Comparison of ENCODE assay signal across 1 cellular context in the genomic region with DNA sequence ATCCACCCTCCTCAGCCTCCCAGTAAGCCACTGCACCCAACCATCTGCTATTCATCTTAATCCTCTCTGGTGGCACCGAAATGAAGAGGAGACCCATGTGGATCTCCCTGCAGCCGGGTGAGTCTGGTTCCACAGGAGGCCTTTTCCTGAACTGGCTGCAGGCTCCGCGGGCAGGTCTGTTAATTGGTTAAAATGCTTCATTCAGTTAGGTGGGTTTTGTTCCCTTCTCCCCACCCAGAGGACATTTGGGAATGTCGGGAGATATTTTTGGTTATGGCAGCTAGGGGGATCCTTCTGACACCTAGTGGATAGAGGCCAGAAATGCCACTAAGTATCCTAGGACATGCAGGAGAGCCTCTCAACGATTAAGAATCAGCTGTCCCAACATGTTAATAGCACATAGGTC.
A peak's percentile ranks its signal among the peaks of the same experiment; 100 is the strongest.
TF ChIP-seq lines count a peak whose summit lies in the region.

No MANE protein-coding gene starts in this region.

TF ChIP-seq in HEK293, 187 proteins besides CTCF, POLR2A, EP300 and RAD21 (continued from another document and continues in another):
- TF ChIP-seq, protein P1, sequence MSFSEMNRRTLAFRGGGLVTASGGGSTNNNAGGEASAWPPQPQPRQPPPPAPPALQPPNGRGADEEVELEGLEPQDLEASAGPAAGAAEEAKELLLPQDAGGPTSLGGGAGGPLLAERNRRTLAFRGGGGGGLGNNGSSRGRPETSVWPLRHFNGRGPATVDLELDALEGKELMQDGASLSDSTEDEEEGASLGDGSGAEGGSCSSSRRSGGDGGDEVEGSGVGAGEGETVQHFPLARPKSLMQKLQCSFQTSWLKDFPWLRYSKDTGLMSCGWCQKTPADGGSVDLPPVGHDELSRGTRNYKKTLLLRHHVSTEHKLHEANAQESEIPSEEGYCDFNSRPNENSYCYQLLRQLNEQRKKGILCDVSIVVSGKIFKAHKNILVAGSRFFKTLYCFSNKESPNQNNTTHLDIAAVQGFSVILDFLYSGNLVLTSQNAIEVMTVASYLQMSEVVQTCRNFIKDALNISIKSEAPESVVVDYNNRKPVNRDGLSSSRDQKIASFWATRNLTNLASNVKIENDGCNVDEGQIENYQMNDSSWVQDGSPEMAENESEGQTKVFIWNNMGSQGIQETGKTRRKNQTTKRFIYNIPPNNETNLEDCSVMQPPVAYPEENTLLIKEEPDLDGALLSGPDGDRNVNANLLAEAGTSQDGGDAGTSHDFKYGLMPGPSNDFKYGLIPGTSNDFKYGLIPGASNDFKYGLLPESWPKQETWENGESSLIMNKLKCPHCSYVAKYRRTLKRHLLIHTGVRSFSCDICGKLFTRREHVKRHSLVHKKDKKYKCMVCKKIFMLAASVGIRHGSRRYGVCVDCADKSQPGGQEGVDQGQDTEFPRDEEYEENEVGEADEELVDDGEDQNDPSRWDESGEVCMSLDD (tag by site-specific recombination; IDR thresholded peaks at IDR 0.05): no peak
- TF ChIP-seq ZIC2 (tag by site-specific recombination; IDR thresholded peaks at IDR 0.05) (no peak), ZNF184 (tag by site-specific recombination; IDR thresholded peaks at IDR 0.05) (no peak), ZNF654 (tag by site-specific recombination; IDR thresholded peaks at IDR 0.05; ENCODE audit: low read depth) (peak; percentile 66), ZNF510 (tag by site-specific recombination; IDR thresholded peaks at IDR 0.05; ENCODE audit: insufficient replicate concordance) (no peak), GLIS2 (tag by site-specific recombination; IDR thresholded peaks at IDR 0.05) (no peak), ZNF19 (tag by site-specific recombination; IDR thresholded peaks at IDR 0.05; ENCODE audit: low read depth) (no peak), ZNF473 (tag by site-specific recombination; IDR thresholded peaks at IDR 0.05) (no peak), SCRT2 (tag by site-specific recombination; IDR thresholded peaks at IDR 0.05) (no peak), ZNF239 (tag by site-specific recombination; IDR thresholded peaks at IDR 0.05) (no peak), ZBTB8A (tag by site-specific recombination; IDR thresholded peaks at IDR 0.05) (no peak), SP7 (tag by site-specific recombination; IDR thresholded peaks at IDR 0.05) (no peak), ZXDB (tag by site-specific recombination; IDR thresholded peaks at IDR 0.05) (no peak), YY1 (tag by site-specific recombination; IDR thresholded peaks at IDR 0.05) (0 out of 2 replicates have a peak, but pooled peaks have one; percentile 0), ZNF600 (tag by site-specific recombination; IDR thresholded peaks at IDR 0.05) (peak; percentile 64; the same call in 1 of the 2 replicates), ZNF169 (tag by site-specific recombination; IDR thresholded peaks at IDR 0.05) (no peak), ZNF530 (tag by site-specific recombination; IDR thresholded peaks at IDR 0.05; ENCODE audit: low read depth) (no peak), MYNN (tag by site-specific recombination; IDR thresholded peaks at IDR 0.05; ENCODE audit: borderline replicate concordance) (no peak), ZBTB17 (tag by site-specific recombination; IDR thresholded peaks at IDR 0.05) (peak; percentile 40; the same call in 1 of the 2 replicates), ZNF623 (tag by site-specific recombination; IDR thresholded peaks at IDR 0.05) (no peak), ZBTB7A (tag by site-specific recombination; IDR thresholded peaks at IDR 0.05; ENCODE audit: low read depth) (no peak), ZNF664 (tag by site-specific recombination; IDR thresholded peaks at IDR 0.05) (no peak), YY2 (tag by site-specific recombination; IDR thresholded peaks at IDR 0.05) (no peak), ZNF404 (tag by site-specific recombination; IDR thresholded peaks at IDR 0.05) (no peak), ZNF610 (tag by site-specific recombination; IDR thresholded peaks at IDR 0.05; ENCODE audit: borderline replicate concordance) (no peak), ZNF292 (tag by site-specific recombination; IDR thresholded peaks at IDR 0.05; ENCODE audit: borderline replicate concordance, low read depth) (no peak), ZNF48 (tag by site-specific recombination; IDR thresholded peaks at IDR 0.05) (no peak), ZNF211 (tag by site-specific recombination; IDR thresholded peaks at IDR 0.05; ENCODE audit: low read depth) (no peak), ZNF426 (tag by site-specific recombination; IDR thresholded peaks at IDR 0.05) (no peak), SCRT1 (tag by site-specific recombination; IDR thresholded peaks at IDR 0.05; ENCODE audit: borderline replicate concordance) (no peak), ZNF76 (tag by site-specific recombination; IDR thresholded peaks at IDR 0.05; ENCODE audit: borderline replicate concordance, low read depth) (peak; percentile 77)
- TF ChIP-seq, protein P2, sequence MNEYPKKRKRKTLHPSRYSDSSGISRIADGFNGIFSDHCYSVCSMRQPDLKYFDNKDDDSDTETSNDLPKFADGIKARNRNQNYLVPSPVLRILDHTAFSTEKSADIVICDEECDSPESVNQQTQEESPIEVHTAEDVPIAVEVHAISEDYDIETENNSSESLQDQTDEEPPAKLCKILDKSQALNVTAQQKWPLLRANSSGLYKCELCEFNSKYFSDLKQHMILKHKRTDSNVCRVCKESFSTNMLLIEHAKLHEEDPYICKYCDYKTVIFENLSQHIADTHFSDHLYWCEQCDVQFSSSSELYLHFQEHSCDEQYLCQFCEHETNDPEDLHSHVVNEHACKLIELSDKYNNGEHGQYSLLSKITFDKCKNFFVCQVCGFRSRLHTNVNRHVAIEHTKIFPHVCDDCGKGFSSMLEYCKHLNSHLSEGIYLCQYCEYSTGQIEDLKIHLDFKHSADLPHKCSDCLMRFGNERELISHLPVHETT (tag by site-specific recombination; IDR thresholded peaks at IDR 0.05): no peak
- TF ChIP-seq, protein P3, sequence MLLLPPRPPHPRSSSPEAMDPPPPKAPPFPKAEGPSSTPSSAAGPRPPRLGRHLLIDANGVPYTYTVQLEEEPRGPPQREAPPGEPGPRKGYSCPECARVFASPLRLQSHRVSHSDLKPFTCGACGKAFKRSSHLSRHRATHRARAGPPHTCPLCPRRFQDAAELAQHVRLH (tag by site-specific recombination; IDR thresholded peaks at IDR 0.05): no peak
- TF ChIP-seq, protein P4, sequence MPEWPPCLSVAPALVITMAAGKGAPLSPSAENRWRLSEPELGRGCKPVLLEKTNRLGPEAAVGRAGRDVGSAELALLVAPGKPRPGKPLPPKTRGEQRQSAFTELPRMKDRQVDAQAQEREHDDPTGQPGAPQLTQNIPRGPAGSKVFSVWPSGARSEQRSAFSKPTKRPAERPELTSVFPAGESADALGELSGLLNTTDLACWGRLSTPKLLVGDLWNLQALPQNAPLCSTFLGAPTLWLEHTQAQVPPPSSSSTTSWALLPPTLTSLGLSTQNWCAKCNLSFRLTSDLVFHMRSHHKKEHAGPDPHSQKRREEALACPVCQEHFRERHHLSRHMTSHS (tag by site-specific recombination; IDR thresholded peaks at IDR 0.05): no peak
- TF ChIP-seq, protein P5, sequence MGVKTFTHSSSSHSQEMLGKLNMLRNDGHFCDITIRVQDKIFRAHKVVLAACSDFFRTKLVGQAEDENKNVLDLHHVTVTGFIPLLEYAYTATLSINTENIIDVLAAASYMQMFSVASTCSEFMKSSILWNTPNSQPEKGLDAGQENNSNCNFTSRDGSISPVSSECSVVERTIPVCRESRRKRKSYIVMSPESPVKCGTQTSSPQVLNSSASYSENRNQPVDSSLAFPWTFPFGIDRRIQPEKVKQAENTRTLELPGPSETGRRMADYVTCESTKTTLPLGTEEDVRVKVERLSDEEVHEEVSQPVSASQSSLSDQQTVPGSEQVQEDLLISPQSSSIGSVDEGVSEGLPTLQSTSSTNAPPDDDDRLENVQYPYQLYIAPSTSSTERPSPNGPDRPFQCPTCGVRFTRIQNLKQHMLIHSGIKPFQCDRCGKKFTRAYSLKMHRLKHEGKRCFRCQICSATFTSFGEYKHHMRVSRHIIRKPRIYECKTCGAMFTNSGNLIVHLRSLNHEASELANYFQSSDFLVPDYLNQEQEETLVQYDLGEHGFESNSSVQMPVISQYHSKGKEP (tag by site-specific recombination; IDR thresholded peaks at IDR 0.05): 0 out of 2 replicates have a peak, but pooled peaks have one; percentile 8
- TF ChIP-seq, protein P6, sequence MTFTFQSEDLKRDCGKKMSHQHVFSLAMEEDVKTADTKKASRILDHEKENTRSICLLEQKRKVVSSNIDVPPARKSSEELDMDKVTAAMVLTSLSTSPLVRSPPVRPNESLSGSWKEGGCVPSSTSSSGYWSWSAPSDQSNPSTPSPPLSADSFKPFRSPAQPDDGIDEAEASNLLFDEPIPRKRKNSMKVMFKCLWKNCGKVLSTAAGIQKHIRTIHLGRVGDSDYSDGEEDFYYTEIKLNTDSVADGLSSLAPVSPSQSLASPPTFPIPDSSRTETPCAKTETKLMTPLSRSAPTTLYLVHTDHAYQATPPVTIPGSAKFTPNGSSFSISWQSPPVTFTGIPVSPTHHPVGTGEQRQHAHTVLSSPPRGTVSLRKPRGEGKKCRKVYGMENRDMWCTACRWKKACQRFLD (tag by site-specific recombination; IDR thresholded peaks at IDR 0.05): no peak
- TF ChIP-seq, protein P7, sequence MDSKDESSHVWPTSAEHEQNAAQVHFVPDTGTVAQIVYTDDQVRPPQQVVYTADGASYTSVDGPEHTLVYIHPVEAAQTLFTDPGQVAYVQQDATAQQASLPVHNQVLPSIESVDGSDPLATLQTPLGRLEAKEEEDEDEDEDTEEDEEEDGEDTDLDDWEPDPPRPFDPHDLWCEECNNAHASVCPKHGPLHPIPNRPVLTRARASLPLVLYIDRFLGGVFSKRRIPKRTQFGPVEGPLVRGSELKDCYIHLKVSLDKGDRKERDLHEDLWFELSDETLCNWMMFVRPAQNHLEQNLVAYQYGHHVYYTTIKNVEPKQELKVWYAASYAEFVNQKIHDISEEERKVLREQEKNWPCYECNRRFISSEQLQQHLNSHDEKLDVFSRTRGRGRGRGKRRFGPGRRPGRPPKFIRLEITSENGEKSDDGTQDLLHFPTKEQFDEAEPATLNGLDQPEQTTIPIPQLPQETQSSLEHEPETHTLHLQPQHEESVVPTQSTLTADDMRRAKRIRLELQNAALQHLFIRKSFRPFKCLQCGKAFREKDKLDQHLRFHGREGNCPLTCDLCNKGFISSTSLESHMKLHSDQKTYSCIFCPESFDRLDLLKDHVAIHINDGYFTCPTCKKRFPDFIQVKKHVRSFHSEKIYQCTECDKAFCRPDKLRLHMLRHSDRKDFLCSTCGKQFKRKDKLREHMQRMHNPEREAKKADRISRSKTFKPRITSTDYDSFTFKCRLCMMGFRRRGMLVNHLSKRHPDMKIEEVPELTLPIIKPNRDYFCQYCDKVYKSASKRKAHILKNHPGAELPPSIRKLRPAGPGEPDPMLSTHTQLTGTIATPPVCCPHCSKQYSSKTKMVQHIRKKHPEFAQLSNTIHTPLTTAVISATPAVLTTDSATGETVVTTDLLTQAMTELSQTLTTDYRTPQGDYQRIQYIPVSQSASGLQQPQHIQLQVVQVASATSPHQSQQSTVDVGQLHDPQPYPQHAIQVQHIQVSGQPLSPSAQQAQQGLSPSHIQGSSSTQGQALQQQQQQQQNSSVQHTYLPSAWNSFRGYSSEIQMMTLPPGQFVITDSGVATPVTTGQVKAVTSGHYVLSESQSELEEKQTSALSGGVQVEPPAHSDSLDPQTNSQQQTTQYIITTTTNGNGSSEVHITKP (tag by site-specific recombination; IDR thresholded peaks at IDR 0.05): 0 out of 2 replicates have a peak, but pooled peaks have one; percentile 22
- TF ChIP-seq, protein P8, sequence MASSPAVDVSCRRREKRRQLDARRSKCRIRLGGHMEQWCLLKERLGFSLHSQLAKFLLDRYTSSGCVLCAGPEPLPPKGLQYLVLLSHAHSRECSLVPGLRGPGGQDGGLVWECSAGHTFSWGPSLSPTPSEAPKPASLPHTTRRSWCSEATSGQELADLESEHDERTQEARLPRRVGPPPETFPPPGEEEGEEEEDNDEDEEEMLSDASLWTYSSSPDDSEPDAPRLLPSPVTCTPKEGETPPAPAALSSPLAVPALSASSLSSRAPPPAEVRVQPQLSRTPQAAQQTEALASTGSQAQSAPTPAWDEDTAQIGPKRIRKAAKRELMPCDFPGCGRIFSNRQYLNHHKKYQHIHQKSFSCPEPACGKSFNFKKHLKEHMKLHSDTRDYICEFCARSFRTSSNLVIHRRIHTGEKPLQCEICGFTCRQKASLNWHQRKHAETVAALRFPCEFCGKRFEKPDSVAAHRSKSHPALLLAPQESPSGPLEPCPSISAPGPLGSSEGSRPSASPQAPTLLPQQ (tag by site-specific recombination; IDR thresholded peaks at IDR 0.05): no peak
- TF ChIP-seq, protein P9, sequence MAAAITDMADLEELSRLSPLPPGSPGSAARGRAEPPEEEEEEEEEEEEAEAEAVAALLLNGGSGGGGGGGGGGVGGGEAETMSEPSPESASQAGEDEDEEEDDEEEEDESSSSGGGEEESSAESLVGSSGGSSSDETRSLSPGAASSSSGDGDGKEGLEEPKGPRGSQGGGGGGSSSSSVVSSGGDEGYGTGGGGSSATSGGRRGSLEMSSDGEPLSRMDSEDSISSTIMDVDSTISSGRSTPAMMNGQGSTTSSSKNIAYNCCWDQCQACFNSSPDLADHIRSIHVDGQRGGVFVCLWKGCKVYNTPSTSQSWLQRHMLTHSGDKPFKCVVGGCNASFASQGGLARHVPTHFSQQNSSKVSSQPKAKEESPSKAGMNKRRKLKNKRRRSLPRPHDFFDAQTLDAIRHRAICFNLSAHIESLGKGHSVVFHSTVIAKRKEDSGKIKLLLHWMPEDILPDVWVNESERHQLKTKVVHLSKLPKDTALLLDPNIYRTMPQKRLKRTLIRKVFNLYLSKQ (tag by site-specific recombination; IDR thresholded peaks at IDR 0.05; ENCODE audit: borderline replicate concordance): no peak
- TF ChIP-seq, protein P10, sequence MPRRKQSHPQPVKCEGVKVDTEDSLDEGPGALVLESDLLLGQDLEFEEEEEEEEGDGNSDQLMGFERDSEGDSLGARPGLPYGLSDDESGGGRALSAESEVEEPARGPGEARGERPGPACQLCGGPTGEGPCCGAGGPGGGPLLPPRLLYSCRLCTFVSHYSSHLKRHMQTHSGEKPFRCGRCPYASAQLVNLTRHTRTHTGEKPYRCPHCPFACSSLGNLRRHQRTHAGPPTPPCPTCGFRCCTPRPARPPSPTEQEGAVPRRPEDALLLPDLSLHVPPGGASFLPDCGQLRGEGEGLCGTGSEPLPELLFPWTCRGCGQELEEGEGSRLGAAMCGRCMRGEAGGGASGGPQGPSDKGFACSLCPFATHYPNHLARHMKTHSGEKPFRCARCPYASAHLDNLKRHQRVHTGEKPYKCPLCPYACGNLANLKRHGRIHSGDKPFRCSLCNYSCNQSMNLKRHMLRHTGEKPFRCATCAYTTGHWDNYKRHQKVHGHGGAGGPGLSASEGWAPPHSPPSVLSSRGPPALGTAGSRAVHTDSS (tag by site-specific recombination; IDR thresholded peaks at IDR 0.05): no peak
- TF ChIP-seq, protein P11, sequence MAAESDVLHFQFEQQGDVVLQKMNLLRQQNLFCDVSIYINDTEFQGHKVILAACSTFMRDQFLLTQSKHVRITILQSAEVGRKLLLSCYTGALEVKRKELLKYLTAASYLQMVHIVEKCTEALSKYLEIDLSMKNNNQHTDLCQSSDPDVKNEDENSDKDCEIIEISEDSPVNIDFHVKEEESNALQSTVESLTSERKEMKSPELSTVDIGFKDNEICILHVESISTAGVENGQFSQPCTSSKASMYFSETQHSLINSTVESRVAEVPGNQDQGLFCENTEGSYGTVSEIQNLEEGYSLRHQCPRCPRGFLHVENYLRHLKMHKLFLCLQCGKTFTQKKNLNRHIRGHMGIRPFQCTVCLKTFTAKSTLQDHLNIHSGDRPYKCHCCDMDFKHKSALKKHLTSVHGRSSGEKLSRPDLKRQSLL (tag by site-specific recombination; IDR thresholded peaks at IDR 0.05): no peak
